Comparison of ENCODE assay signal across 20 cellular contexts in the genomic region with DNA sequence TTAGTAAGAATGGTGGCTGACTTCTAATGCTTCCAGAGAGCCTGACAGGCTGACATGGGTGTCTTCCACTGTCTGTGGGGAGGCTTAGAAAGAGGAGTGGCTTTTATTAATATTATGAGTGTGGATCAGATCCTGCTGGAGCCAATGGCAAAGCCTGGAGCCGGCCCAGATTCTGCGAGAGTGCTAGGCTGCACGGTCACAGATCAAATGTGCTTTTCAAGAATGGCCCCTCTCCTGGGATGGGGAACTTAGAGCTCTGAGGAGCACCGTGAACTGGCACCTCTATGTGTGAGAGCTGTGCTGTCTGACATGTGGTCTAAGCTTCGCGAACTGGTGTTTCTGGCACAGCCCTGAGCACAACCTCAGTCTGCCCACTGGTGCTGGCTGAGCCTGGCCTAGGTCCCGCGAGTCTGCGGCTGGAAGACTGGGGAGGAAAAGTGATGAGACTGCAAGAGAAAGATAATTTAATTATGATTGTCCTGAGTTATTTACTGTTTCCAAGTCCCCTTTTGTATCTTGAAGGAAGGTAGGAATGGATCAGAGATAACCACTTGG.
"Had no signal": no experiment of that assay in that cellular context is flagged by ENCODE, and none has a peak within 500 bp of the region (broad histone marks: within the 10 kb centered on the region; RNA-seq: fewer than 3 reads in every experiment).

No MANE protein-coding gene starts in this region.

- H3K27ac Mint-ChIP-seq: activated T-helper 1 cell treated with anti-CD3 and anti-CD28 coated beads, Interleukin-12 subunit alpha, Interleukin-12 subunit beta, Interleukin-2, Interleukin-4 antibody, amounts not matched to agents 30 ng/mL and 10 ng/mL and 1 ng/mL, durations not matched to agents 14 hours and 24 hours and 36 hours; dendritic cell treated with granulocyte-macrophage colony-stimulating factor and Interleukin-4, amounts not matched to agents 40 ng/mL and 50 ng/mL, for 4 days; stimulated activated naive B cell treated with anti-CD40 and anti-IgM and Interleukin-4, amounts not matched to agents 10 μg/mL and 1 μg/mL and 100 μg/mL, for 72 hours had no signal

- H3K27me3 Mint-ChIP-seq: dendritic cell treated with granulocyte-macrophage colony-stimulating factor and Interleukin-4, amounts not matched to agents 40 ng/mL and 50 ng/mL, for 4 days; stimulated activated naive B cell treated with anti-CD40 and anti-IgM and Interleukin-4, amounts not matched to agents 10 μg/mL and 1 μg/mL and 100 μg/mL, for 72 hours had no signal

- H3K27ac ChIP-seq: gastroesophageal sphincter, ovary, sigmoid colon, spleen, WERI-Rb-1 had no signal

- H3K36me3 Mint-ChIP-seq: activated naive CD4-positive, alpha-beta T cell treated with anti-CD3 and anti-CD28 coated beads, Interleukin-2, amount 50 U/mL, for 72 hours; stimulated activated naive B cell treated with anti-CD40 and anti-IgM and Interleukin-4, amounts not matched to agents 10 μg/mL and 1 μg/mL and 100 μg/mL, for 72 hours had no signal

- H3K9me3 Mint-ChIP-seq: activated T-helper 1 cell treated with anti-CD3 and anti-CD28 coated beads, Interleukin-12 subunit alpha, Interleukin-12 subunit beta, Interleukin-2, Interleukin-4 antibody, amounts not matched to agents 30 ng/mL and 10 ng/mL and 1 ng/mL, durations not matched to agents 14 hours and 24 hours and 36 hours; dendritic cell treated with granulocyte-macrophage colony-stimulating factor and Interleukin-4, amounts not matched to agents 40 ng/mL and 50 ng/mL, for 4 days; stimulated activated naive B cell treated with anti-CD40 and anti-IgM and Interleukin-4, amounts not matched to agents 10 μg/mL and 1 μg/mL and 100 μg/mL, for 72 hours had no signal

- H3K4me1 ChIP-seq: spleen had no signal

- DNase-seq: activated CD4-positive, alpha-beta T cell treated with anti-CD3 and anti-CD28 coated beads, Interleukin-2, amount 50 U/mL, for 4 hours; activated gamma-delta T cell treated with Interleukin-2 at 50 U/mL for 16 hours; effector CD8-positive, alpha-beta T cell; heart right ventricle; left colon; midbrain; ovary; sigmoid colon; spleen; stimulated activated naive B cell treated with anti-CD40 and anti-IgM and Interleukin-4, amounts not matched to agents 10 μg/mL and 1 μg/mL and 100 μg/mL, for 72 hours; SW 1271; T-helper 2 cell; WERI-Rb-1 had no signal

- H3K36me3 ChIP-seq: ovary, spleen had no signal

- H3K27me3 ChIP-seq: gastroesophageal sphincter, heart right ventricle, ovary, sigmoid colon had no signal

- FAIRE-seq: urothelium cell line had no signal

- H3K9me3 ChIP-seq: gastroesophageal sphincter, ovary, sigmoid colon had no signal

- ATAC-seq: activated naive CD4-positive, alpha-beta T cell treated with anti-CD3 and anti-CD28 coated beads, Interleukin-2, amount 50 U/mL, for 72 hours; esophagus mucosa; gastroesophageal sphincter; left colon; stimulated activated naive B cell treated with anti-CD40 and anti-IgM and Interleukin-4, amounts not matched to agents 10 μg/mL and 1 μg/mL and 100 μg/mL, for 72 hours had no signal

- H3K4me3 ChIP-seq: gastroesophageal sphincter, heart right ventricle, lung, ovary, sigmoid colon, spleen had no signal

- H3K4me3 Mint-ChIP-seq: activated T-helper 1 cell treated with anti-CD3 and anti-CD28 coated beads, Interleukin-12 subunit alpha, Interleukin-12 subunit beta, Interleukin-2, Interleukin-4 antibody, amounts not matched to agents 30 ng/mL and 10 ng/mL and 1 ng/mL, durations not matched to agents 14 hours and 24 hours and 36 hours; dendritic cell treated with granulocyte-macrophage colony-stimulating factor and Interleukin-4, amounts not matched to agents 40 ng/mL and 50 ng/mL, for 4 days; stimulated activated naive B cell treated with anti-CD40 and anti-IgM and Interleukin-4, amounts not matched to agents 10 μg/mL and 1 μg/mL and 100 μg/mL, for 72 hours had no signal
